ENCODE assay signal across 8 cellular contexts in the genomic region with DNA sequence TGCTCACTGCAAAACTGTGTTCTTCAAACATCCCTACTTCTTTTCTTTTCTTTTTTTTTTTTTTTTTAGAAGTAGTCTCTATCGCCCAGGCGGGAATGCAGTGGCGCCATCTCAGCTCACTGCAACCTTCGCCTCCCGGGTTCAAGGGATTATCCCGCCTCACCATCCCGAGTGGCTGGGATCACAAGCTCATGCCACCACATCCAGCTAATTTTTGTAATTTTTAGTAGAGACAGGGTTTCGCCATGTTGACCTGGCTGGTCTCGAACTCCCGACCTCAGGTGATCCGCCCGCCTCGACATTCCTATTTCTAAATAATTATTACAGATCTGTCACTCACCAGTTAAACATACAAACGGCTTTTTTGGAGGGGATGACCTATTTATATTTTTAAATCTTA. TPM values are rescaled to one million over a fixed set of nuclear protein-coding genes. Genes with fewer than 3 reads are reported as not detected.
A peak's percentile ranks its signal among the peaks of the same experiment; 100 is the strongest.
DNase-seq lines count a peak whose midpoint lies in the region; ATAC-seq, FAIRE-seq and TF ChIP-seq lines count a peak whose summit lies in the region.

No MANE protein-coding gene starts in this region.

- H3K9ac ChIP-seq in mucosa of rectum (ENCODE audit: low read depth in 1 of 2, low read length in 2 of 2): peak overlapping the region; percentile 85 to 93

- WGBS in aorta, 2 donors: 47 to 50% methylated on average over 14 of the region's 14 CpGs

- no peak for ATAC-seq in stimulated activated naive CD8-positive, alpha-beta T cell treated with anti-CD3 and anti-CD28 coated beads, Interleukin-15, Interleukin-2, amounts not matched to agents 100 U/mL and 50 U/mL, for 24 hours
- ATAC-seq in aorta (ENCODE audit: low FRiP score) (no peak), HG03135 (IDR thresholded peaks at IDR 0.05; ENCODE audit: unreplicated experiment) (no peak), GM21576 (IDR thresholded peaks at IDR 0.05; ENCODE audit: unreplicated experiment) (no peak)

- H3K27me3 ChIP-seq in bronchial epithelial cell (ENCODE audit: control insufficient read depth, insufficient read depth, low read length) (no peaks in the 10 kb centered on the region), mucosa of rectum (ENCODE audit: control insufficient read depth in 2 of 2, insufficient read depth in 2 of 2, low read length in 2 of 2) (no peaks in the 10 kb centered on the region), aorta (ENCODE audit: control insufficient read depth in 1 of 2, insufficient read depth in 2 of 2, low read length in 1 of 2) (no peaks in the 10 kb centered on the region)

- H3K36me3 ChIP-seq in bronchial epithelial cell (ENCODE audit: control insufficient read depth, insufficient read depth, low read length) (peaks cover 7% of the 10 kb centered on the region), mucosa of rectum (ENCODE audit: control insufficient read depth in 2 of 2, insufficient read depth in 2 of 2, low read length in 2 of 2) (peaks cover 5% of the 10 kb centered on the region in 2 donors), aorta (ENCODE audit: control insufficient read depth in 1 of 2, insufficient read depth in 2 of 2, low read length in 1 of 2) (no peaks in the 10 kb centered on the region)

- H3K27me3 Mint-ChIP-seq in stimulated activated naive CD8-positive, alpha-beta T cell treated with anti-CD3 and anti-CD28 coated beads, Interleukin-15, Interleukin-2, amounts not matched to agents 100 ng/mL and 50 ng/mL, for 24 hours: no peaks in the 10 kb centered on the region

- TF ChIP-seq CTCF in bronchial epithelial cell (IDR thresholded peaks at IDR 0.05; ENCODE audit: insufficient read depth, low read length, severe bottlenecking): no peak

- peaks cover 20% of the 10 kb centered on the region for H3K36me3 Mint-ChIP-seq in stimulated activated naive CD8-positive, alpha-beta T cell treated with anti-CD3 and anti-CD28 coated beads, Interleukin-15, Interleukin-2, amounts not matched to agents 100 ng/mL and 50 ng/mL, for 24 hours (ENCODE audit: low read depth)

- peak overlapping the region; percentile 98 for H3K4me3 ChIP-seq in bronchial epithelial cell (ENCODE audit: low read depth, low read length)
- peak overlapping the region; percentile 91 to 98 for H3K4me3 ChIP-seq in mucosa of rectum (ENCODE audit: low read length in 2 of 2)
- H3K4me3 ChIP-seq in aorta (ENCODE audit: low read length in 2 of 2): peak overlapping the region; percentile 77 to 88

- H3K27ac ChIP-seq in mucosa of rectum (ENCODE audit: low read depth in 2 of 2, low read length in 2 of 2) (no peak overlapping the region), aorta (ENCODE audit: low read depth in 1 of 2, low read length in 2 of 2) (no peak overlapping the region)

- intact Hi-C loops in aorta (cut with DNase I): no loop called here

- H3K9me3 Mint-ChIP-seq in stimulated activated naive CD8-positive, alpha-beta T cell treated with anti-CD3 and anti-CD28 coated beads, Interleukin-15, Interleukin-2, amounts not matched to agents 100 ng/mL and 50 ng/mL, for 24 hours: no peaks in the 10 kb centered on the region

- peaks cover 26 to 39% of the 10 kb centered on the region in 2 donors for H3K4me1 ChIP-seq in mucosa of rectum (ENCODE audit: control insufficient read depth in 2 of 2, insufficient read depth in 2 of 2, low read length in 2 of 2)
- peaks cover 3 to 4% of the 10 kb centered on the region in 2 donors for H3K4me1 ChIP-seq in aorta (ENCODE audit: control insufficient read depth in 1 of 2, insufficient read depth in 2 of 2, low read length in 2 of 2)

- DNase-seq in stimulated activated naive CD8-positive, alpha-beta T cell treated with anti-CD3 and anti-CD28 coated beads, Interleukin-15, Interleukin-2, amounts not matched to agents 100 U/mL and 50 U/mL, for 24 hours: no peak
- no peak for DNase-seq in bronchial epithelial cell (ENCODE audit: low read depth)
- no peak for DNase-seq in aorta
- DNase-seq in OCI-M2 (lab: John Stamatoyannopoulos, UW; ENCODE audit: unreplicated experiment): no peak

- H3K9me3 ChIP-seq in mucosa of rectum (ENCODE audit: control insufficient read depth in 2 of 2, low read length in 2 of 2) (no peaks in the 10 kb centered on the region), aorta (ENCODE audit: control insufficient read depth, low read length) (no peaks in the 10 kb centered on the region)

- peak overlapping the region; percentile 97 for H3K4me3 Mint-ChIP-seq in stimulated activated naive CD8-positive, alpha-beta T cell treated with anti-CD3 and anti-CD28 coated beads, Interleukin-15, Interleukin-2, amounts not matched to agents 100 ng/mL and 50 ng/mL, for 24 hours

- peak overlapping the region; percentile 99 for H3K27ac Mint-ChIP-seq in stimulated activated naive CD8-positive, alpha-beta T cell treated with anti-CD3 and anti-CD28 coated beads, Interleukin-15, Interleukin-2, amounts not matched to agents 100 ng/mL and 50 ng/mL, for 24 hours

- no peak for FAIRE-seq in bronchial epithelial cell (lab: Jason Lieb, UNC)

- H3K4me1 Mint-ChIP-seq in stimulated activated naive CD8-positive, alpha-beta T cell treated with anti-CD3 and anti-CD28 coated beads, Interleukin-15, Interleukin-2, amounts not matched to agents 100 ng/mL and 50 ng/mL, for 24 hours (ENCODE audit: low read depth): peaks cover 62% of the 10 kb centered on the region

RNA-seq across cellular contexts. Expression of gene RNASEK, which starts 1.0 kb away (rescaled TPM):
- 5.3 and 25.5 TPM in 2 replicates for total RNA-seq in bronchial epithelial cell
- 100 to 1,000 TPM; 157 to 163 TPM for total RNA-seq in aorta
- polyA plus RNA-seq in aorta: 100 to 1,000 TPM; 390 to 401 TPM

RNA-seq across cellular contexts. Expression of gene BCL6B, which starts 11.4 kb away (rescaled TPM):
- not detected in 2 replicates for total RNA-seq in bronchial epithelial cell
- 10 to 100 TPM; 16.4 to 31.4 TPM for total RNA-seq in aorta
- polyA plus RNA-seq in aorta: 1 to 10 TPM in 1 of 2 donors, under 1 TPM in 1; 0.63 to 1.3 TPM

RNA-seq across cellular contexts. Expression of gene ALOX12, which starts 15.6 kb away (rescaled TPM):
- 0.26 and 1.2 TPM in 2 replicates for total RNA-seq in bronchial epithelial cell
- not detected for total RNA-seq in aorta
- polyA plus RNA-seq in aorta: not detected

RNA-seq across cellular contexts. Expression of gene SLC16A13, which starts 24.4 kb away (rescaled TPM):
- total RNA-seq in bronchial epithelial cell: 0.26 and 1.2 TPM in 2 replicates
- 1 to 10 TPM; 1.3 to 2.5 TPM for total RNA-seq in aorta
- 1 to 10 TPM in 1 of 2 donors, not detected in 1; 1.0 TPM for polyA plus RNA-seq in aorta

RNA-seq across cellular contexts. Expression of gene SLC16A11, which starts 32.5 kb away (rescaled TPM):
- total RNA-seq in bronchial epithelial cell (0.38 TPM in 1 of 2 replicates, not detected in the other), aorta (1 to 10 TPM in 1 of 2 donors, under 1 TPM in 1; 0.26 to 1.3 TPM)
- not detected for polyA plus RNA-seq in aorta

Comparison
In these comparisons a context has a peak if more than half of its experiments do, and no peak if none do; other contexts are left out.
1. RNA of gene BCL6B, which starts 11.4 kb away (total RNA-seq): 16.4 to 31.4 TPM in aorta; not detected in bronchial epithelial cell; every median in the first group is over 10 times any median in the second.
2. Peak in every context shown above with its lines, with median percentiles within 50 percentile points of each other: H3K4me3 ChIP-seq.